Comparison of ENCODE assay signal across 8 cellular contexts in genomic region chr1:222464841-222465210, GRCh38.
A peak's percentile ranks its signal among the peaks of the same experiment; 100 is the strongest.
DNase-seq lines count a peak whose midpoint lies in the region; ATAC-seq and TF ChIP-seq lines count a peak whose summit lies in the region.

No MANE protein-coding gene starts in this region.

- peak overlapping the region; percentile 71 for H3K27ac ChIP-seq in mesenchymal stem cell (ENCODE audit: low read length, poor library complexity, severe bottlenecking)

- peak overlapping the region in 1 of 2 experiments; percentile 22 for H3K4ac ChIP-seq in mesenchymal stem cell (ENCODE audit: low read depth in 1 of 2, low read length in 2 of 2)

- ATAC-seq in GM18498 (IDR thresholded peaks at IDR 0.05; ENCODE audit: unreplicated experiment), result peak; percentile 28
- ATAC-seq in HG02938 (IDR thresholded peaks at IDR 0.05; ENCODE audit: unreplicated experiment), result peak; percentile 4
- ATAC-seq in omental fat pad (ENCODE audit: low FRiP score), result no peak

- peak; percentile 44 for DNase-seq in NCI-H446 (lab: John Stamatoyannopoulos, UW)
- DNase-seq in activated CD4-positive, alpha-beta T cell treated with anti-CD3 and anti-CD28 coated beads, Interleukin-2, amount 50 U/mL, for 48 hours, result peak; percentile 80 to 84
- peak; percentile 61 for DNase-seq in ecto neural progenitor cell (ENCODE audit: low spot score)
- DNase-seq in mesenchymal stem cell, result peak; percentile 76
- DNase-seq in stimulated activated CD8-positive, alpha-beta memory T cell treated with anti-CD3 and anti-CD28 coated beads, Interleukin-15, amount 100 ng/mL, for 24 hours (ENCODE audit: low read depth), result peak; percentile 53
- no peak for DNase-seq in omental fat pad (ENCODE audit: low spot score)

- H3K9ac ChIP-seq in mesenchymal stem cell (ENCODE audit: low read length), result peak overlapping the region; percentile 98

- no peaks in the 10 kb centered on the region for H3K27me3 ChIP-seq in mesenchymal stem cell (ENCODE audit: control insufficient read depth in 1 of 2, insufficient read depth in 1 of 2, low read length in 2 of 2)

- no peak overlapping the region for H3K23ac ChIP-seq in mesenchymal stem cell (ENCODE audit: low read length in 2 of 2)

- peaks cover 2% of the 10 kb centered on the region for H3K4me1 ChIP-seq in mesenchymal stem cell (ENCODE audit: control insufficient read depth, insufficient read depth, low read depth, low read length)

- peak overlapping the region; percentile 80 for H2BK120ac ChIP-seq in mesenchymal stem cell (ENCODE audit: low read depth, low read length)

- H2AFZ ChIP-seq in mesenchymal stem cell (ENCODE audit: low read depth, low read length), result peak overlapping the region; percentile 96

- peak overlapping the region; percentile 94 for H4K8ac ChIP-seq in mesenchymal stem cell (ENCODE audit: low read length)

- peak overlapping the region; percentile 31 to 71 for H3K4me3 ChIP-seq in mesenchymal stem cell (ENCODE audit: insufficient read depth in 1 of 2, low read depth in 1 of 2, low read length in 2 of 2)

- H3K79me1 ChIP-seq in mesenchymal stem cell (replicated peaks; ENCODE audit: low read length, poor library complexity, severe bottlenecking), result no peaks in the 10 kb centered on the region

- H3K9me3 ChIP-seq in mesenchymal stem cell (ENCODE audit: control insufficient read depth, low read length), result no peaks in the 10 kb centered on the region

- H3K4me2 ChIP-seq in mesenchymal stem cell (ENCODE audit: low read length, poor library complexity, severe bottlenecking), result peak overlapping the region; percentile 69

- no peak overlapping the region for H2AK5ac ChIP-seq in mesenchymal stem cell (ENCODE audit: low read length, severe bottlenecking)

- H3K14ac ChIP-seq in mesenchymal stem cell (ENCODE audit: low read length in 2 of 2), result no peak overlapping the region

- H3K18ac ChIP-seq in mesenchymal stem cell (ENCODE audit: low read depth in 1 of 2, low read length in 2 of 2), result no peak overlapping the region

- H2BK5ac ChIP-seq in mesenchymal stem cell (ENCODE audit: low read depth, low read length, poor library complexity, severe bottlenecking), result no peak overlapping the region

- TF ChIP-seq CTCF in omental fat pad (IDR thresholded peaks at IDR 0.05), result no peak

- no peak overlapping the region for H2BK15ac ChIP-seq in mesenchymal stem cell (ENCODE audit: low read depth, poor library complexity, severe bottlenecking)

- H3K36me3 ChIP-seq in mesenchymal stem cell (ENCODE audit: control insufficient read depth in 1 of 2, insufficient read depth in 2 of 2, low read depth in 1 of 2, low read length in 2 of 2), result no peaks in the 10 kb centered on the region

- no peak overlapping the region for H2BK12ac ChIP-seq in mesenchymal stem cell (ENCODE audit: low read length in 2 of 2)

- H4K91ac ChIP-seq in mesenchymal stem cell (ENCODE audit: low read length), result no peak overlapping the region

- 17% methylated on average over 10 of the region's 10 CpGs for WGBS in mesenchymal stem cell
